ENCODE assay signal across 1 cellular context in the genomic region with DNA sequence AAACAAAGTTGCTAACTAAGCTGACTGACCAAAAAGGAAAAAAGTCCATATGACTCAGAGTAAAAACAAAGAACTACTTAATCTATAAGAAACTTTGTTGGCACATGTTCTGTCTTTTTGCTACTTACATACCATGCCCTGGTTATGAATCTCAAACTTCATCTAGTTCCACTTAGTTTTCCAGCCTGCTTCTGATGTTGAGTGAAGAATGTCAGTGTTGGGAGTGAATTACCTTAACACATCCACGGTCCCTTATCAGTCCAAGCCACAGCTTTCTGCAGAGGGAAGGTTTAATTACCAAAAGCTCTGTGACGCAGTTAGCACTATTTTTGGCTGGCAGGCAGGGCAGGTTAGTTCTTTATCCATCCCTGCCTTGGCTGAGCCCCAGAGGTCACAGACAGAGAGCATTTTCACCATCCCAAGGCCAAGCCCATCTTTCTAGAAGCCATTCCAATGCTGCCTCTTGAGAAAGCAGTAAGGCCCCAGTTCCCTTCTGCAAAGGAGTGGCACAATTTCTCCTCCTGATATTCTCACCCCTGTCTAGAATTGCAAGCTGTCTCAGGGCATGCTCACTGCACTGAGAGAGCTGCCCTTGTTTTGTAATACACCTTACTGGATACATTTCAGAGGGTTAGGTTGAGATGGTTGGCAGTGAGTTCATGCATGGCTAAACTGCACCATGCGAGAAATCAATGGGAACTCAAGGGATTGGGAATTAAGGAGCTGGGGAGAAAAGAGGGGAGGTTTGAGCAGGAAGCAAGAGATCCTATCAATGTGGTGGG.
TF ChIP-seq lines count a peak whose summit lies in the region.

No MANE protein-coding gene starts in this region.

TF ChIP-seq in GM12878, 131 proteins besides CTCF, POLR2A, EP300 and RAD21:
- TF ChIP-seq RUNX3 (IDR thresholded peaks at IDR 0.05; ENCODE audit: low read length) (no peak), NFXL1 (IDR thresholded peaks at IDR 0.05; ENCODE audit: borderline replicate concordance) (no peak), NR2F1 (conservative IDR thresholded peaks at IDR 0.05) (no peak), ASH2L (IDR thresholded peaks at IDR 0.05; ENCODE audit: borderline replicate concordance, low read depth) (no peak), ZNF217 (IDR thresholded peaks at IDR 0.05) (no peak), SIN3A (IDR thresholded peaks at IDR 0.05; ENCODE audit: low read depth, low read length) (no peak), RELA (IDR thresholded peaks at IDR 0.05; ENCODE audit: borderline replicate concordance, partially characterized antibody) (no peak), MEF2B (IDR thresholded peaks at IDR 0.05; ENCODE audit: partially characterized antibody, poor library complexity, severe bottlenecking) (no peak), SP1 (IDR thresholded peaks at IDR 0.05; ENCODE audit: low read depth, low read length) (no peak), JUND (IDR thresholded peaks at IDR 0.05; ENCODE audit: low read depth, low read length) (no peak), STAT1 (conservative IDR thresholded peaks at IDR 0.05) (no peak), SREBF1 (IDR thresholded peaks at IDR 0.05; ENCODE audit: low read length) (no peak), SUZ12 (IDR thresholded peaks at IDR 0.05; ENCODE audit: unreplicated experiment) (no peak), WRNIP1 (IDR thresholded peaks at IDR 0.05; ENCODE audit: borderline replicate concordance, low read depth, low read length) (no peak), CHD1 (IDR thresholded peaks at IDR 0.05; ENCODE audit: low read depth, low read length) (no peak), MYB (IDR thresholded peaks at IDR 0.05; ENCODE audit: borderline replicate concordance, low read depth, low read length) (no peak)
